1 cellular context compared by ENCODE assay signal in the genomic region with DNA sequence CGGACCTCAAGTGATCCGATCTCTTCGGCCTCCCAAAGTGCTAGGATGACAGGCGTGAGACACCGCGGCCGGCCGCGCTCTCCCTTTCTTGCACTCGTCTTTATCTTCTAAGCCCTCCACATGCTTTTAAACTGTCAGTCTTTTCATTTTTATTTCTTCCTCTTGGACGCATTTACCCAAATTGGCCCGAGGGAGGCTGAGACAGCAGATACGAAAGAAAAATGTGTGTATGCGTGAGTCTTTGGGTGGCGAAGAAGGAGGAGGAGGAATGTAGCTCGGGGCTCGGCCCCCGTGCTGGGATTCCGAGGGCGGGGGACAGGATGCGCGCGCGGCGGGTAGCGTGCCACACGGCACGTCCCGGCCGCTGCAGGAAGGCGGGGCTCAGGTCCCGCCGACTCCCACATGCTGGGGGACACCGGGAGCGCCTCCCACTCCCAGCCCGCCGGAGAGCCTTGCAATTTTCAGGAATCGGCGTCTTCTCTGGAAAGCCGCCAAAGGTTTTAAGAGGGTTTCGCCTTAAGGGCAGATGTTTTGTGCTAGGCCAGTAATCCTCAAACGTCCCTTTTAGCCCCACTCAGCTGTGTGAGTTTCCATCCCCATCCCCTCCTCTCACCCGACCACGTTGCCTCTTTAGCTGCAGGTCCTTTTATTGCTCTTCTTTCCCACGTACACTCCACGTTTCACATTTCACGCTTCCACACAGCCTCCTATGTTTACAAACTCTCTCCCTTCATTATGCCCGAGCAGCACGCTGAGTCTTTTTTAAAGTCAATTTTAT.
TF ChIP-seq lines count a peak whose summit lies in the region.

No MANE protein-coding gene starts in this region.

TF ChIP-seq in K562, 482 proteins besides CTCF, POLR2A, EP300 and RAD21 (continued from another document and continues in another):
- no peak for TF ChIP-seq RBM14 (IDR thresholded peaks at IDR 0.05; ENCODE audit: borderline replicate concordance, insufficient read depth, low read depth, low read length)
- no peak for TF ChIP-seq CHD1 (IDR thresholded peaks at IDR 0.05; ENCODE audit: low read length)
- TF ChIP-seq ZNF354B (CRISPR knock-in tag; IDR thresholded peaks at IDR 0.05), result no peak
- TF ChIP-seq, protein P1, sequence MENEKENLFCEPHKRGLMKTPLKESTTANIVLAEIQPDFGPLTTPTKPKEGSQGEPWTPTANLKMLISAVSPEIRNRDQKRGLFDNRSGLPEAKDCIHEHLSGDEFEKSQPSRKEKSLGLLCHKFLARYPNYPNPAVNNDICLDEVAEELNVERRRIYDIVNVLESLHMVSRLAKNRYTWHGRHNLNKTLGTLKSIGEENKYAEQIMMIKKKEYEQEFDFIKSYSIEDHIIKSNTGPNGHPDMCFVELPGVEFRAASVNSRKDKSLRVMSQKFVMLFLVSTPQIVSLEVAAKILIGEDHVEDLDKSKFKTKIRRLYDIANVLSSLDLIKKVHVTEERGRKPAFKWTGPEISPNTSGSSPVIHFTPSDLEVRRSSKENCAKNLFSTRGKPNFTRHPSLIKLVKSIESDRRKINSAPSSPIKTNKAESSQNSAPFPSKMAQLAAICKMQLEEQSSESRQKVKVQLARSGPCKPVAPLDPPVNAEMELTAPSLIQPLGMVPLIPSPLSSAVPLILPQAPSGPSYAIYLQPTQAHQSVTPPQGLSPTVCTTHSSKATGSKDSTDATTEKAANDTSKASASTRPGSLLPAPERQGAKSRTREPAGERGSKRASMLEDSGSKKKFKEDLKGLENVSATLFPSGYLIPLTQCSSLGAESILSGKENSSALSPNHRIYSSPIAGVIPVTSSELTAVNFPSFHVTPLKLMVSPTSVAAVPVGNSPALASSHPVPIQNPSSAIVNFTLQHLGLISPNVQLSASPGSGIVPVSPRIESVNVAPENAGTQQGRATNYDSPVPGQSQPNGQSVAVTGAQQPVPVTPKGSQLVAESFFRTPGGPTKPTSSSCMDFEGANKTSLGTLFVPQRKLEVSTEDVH (IDR thresholded peaks at IDR 0.05; ENCODE audit: low read depth, partially characterized antibody), result no peak
- no peak for TF ChIP-seq CBFB (CRISPR knock-in tag; IDR thresholded peaks at IDR 0.05)
- no peak for TF ChIP-seq HOMEZ (CRISPR knock-in tag; IDR thresholded peaks at IDR 0.05)
- TF ChIP-seq ZBTB11 (CRISPR knock-in tag; IDR thresholded peaks at IDR 0.05), result peak in 1 of 3 experiments; percentile 43; a peak in 1 of 6 replicates
- no peak for TF ChIP-seq ZBTB8A (IDR thresholded peaks at IDR 0.05; ENCODE audit: partially characterized antibody)
- TF ChIP-seq PATZ1 (CRISPR knock-in tag; IDR thresholded peaks at IDR 0.05; ENCODE audit: borderline replicate concordance), result no peak
- no peak for TF ChIP-seq PPARD (CRISPR knock-in tag; IDR thresholded peaks at IDR 0.05)
- TF ChIP-seq, protein P2, sequence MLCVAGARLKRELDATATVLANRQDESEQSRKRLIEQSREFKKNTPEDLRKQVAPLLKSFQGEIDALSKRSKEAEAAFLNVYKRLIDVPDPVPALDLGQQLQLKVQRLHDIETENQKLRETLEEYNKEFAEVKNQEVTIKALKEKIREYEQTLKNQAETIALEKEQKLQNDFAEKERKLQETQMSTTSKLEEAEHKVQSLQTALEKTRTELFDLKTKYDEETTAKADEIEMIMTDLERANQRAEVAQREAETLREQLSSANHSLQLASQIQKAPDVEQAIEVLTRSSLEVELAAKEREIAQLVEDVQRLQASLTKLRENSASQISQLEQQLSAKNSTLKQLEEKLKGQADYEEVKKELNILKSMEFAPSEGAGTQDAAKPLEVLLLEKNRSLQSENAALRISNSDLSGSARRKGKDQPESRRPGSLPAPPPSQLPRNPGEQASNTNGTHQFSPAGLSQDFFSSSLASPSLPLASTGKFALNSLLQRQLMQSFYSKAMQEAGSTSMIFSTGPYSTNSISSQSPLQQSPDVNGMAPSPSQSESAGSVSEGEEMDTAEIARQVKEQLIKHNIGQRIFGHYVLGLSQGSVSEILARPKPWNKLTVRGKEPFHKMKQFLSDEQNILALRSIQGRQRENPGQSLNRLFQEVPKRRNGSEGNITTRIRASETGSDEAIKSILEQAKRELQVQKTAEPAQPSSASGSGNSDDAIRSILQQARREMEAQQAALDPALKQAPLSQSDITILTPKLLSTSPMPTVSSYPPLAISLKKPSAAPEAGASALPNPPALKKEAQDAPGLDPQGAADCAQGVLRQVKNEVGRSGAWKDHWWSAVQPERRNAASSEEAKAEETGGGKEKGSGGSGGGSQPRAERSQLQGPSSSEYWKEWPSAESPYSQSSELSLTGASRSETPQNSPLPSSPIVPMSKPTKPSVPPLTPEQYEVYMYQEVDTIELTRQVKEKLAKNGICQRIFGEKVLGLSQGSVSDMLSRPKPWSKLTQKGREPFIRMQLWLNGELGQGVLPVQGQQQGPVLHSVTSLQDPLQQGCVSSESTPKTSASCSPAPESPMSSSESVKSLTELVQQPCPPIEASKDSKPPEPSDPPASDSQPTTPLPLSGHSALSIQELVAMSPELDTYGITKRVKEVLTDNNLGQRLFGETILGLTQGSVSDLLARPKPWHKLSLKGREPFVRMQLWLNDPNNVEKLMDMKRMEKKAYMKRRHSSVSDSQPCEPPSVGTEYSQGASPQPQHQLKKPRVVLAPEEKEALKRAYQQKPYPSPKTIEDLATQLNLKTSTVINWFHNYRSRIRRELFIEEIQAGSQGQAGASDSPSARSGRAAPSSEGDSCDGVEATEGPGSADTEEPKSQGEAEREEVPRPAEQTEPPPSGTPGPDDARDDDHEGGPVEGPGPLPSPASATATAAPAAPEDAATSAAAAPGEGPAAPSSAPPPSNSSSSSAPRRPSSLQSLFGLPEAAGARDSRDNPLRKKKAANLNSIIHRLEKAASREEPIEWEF (CRISPR knock-in tag; IDR thresholded peaks at IDR 0.05), result no peak
- no peak for TF ChIP-seq ATF1 (CRISPR knock-in tag; IDR thresholded peaks at IDR 0.05)
- TF ChIP-seq ATF1 (tag; IDR thresholded peaks at IDR 0.05), result peak; percentile 51; the same call in 1 of the 2 replicates
- no peak for TF ChIP-seq BRF1 (IDR thresholded peaks at IDR 0.05; ENCODE audit: borderline replicate concordance, extremely low read depth, insufficient read length)
- no peak for TF ChIP-seq SETDB1 (IDR thresholded peaks at IDR 0.05; ENCODE audit: low read length)
- TF ChIP-seq, protein P3, sequence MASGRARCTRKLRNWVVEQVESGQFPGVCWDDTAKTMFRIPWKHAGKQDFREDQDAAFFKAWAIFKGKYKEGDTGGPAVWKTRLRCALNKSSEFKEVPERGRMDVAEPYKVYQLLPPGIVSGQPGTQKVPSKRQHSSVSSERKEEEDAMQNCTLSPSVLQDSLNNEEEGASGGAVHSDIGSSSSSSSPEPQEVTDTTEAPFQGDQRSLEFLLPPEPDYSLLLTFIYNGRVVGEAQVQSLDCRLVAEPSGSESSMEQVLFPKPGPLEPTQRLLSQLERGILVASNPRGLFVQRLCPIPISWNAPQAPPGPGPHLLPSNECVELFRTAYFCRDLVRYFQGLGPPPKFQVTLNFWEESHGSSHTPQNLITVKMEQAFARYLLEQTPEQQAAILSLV (tag; IDR thresholded peaks at IDR 0.05), result no peak
- TF ChIP-seq ZNF695 (CRISPR knock-in tag; IDR thresholded peaks at IDR 0.05), result no peak
- peak; percentile 52; the same call in 1 of the 2 replicates for TF ChIP-seq RB1 (IDR thresholded peaks at IDR 0.05; ENCODE audit: low read depth)
- TF ChIP-seq SAP30 (IDR thresholded peaks at IDR 0.05; ENCODE audit: borderline replicate concordance, insufficient read depth, low read depth, low read length, poor library complexity, severe bottlenecking), result no peak
- TF ChIP-seq MCM3 (IDR thresholded peaks at IDR 0.05), result no peak
- TF ChIP-seq ZNF3 (CRISPR knock-in tag; IDR thresholded peaks at IDR 0.05), result no peak
- no peak for TF ChIP-seq KAT7 (CRISPR knock-in tag; IDR thresholded peaks at IDR 0.05; ENCODE audit: borderline replicate concordance)
- TF ChIP-seq MYC (IDR thresholded peaks at IDR 0.05; ENCODE audit: low read depth, low read length), result peak; percentile 73
- TF ChIP-seq MYC (CRISPR knock-in tag; IDR thresholded peaks at IDR 0.05; ENCODE audit: borderline replicate concordance, low read depth), result no peak
- TF ChIP-seq SAFB2 (IDR thresholded peaks at IDR 0.05; ENCODE audit: borderline replicate concordance, low read depth, low read length, severe bottlenecking), result no peak
- TF ChIP-seq SMARCB1 (IDR thresholded peaks at IDR 0.05; ENCODE audit: insufficient read length, low read depth), result no peak
- TF ChIP-seq ADNP (tag; IDR thresholded peaks at IDR 0.05), result peak; percentile 56
- TF ChIP-seq, protein P4, sequence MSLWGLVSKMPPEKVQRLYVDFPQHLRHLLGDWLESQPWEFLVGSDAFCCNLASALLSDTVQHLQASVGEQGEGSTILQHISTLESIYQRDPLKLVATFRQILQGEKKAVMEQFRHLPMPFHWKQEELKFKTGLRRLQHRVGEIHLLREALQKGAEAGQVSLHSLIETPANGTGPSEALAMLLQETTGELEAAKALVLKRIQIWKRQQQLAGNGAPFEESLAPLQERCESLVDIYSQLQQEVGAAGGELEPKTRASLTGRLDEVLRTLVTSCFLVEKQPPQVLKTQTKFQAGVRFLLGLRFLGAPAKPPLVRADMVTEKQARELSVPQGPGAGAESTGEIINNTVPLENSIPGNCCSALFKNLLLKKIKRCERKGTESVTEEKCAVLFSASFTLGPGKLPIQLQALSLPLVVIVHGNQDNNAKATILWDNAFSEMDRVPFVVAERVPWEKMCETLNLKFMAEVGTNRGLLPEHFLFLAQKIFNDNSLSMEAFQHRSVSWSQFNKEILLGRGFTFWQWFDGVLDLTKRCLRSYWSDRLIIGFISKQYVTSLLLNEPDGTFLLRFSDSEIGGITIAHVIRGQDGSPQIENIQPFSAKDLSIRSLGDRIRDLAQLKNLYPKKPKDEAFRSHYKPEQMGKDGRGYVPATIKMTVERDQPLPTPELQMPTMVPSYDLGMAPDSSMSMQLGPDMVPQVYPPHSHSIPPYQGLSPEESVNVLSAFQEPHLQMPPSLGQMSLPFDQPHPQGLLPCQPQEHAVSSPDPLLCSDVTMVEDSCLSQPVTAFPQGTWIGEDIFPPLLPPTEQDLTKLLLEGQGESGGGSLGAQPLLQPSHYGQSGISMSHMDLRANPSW (CRISPR knock-in tag; IDR thresholded peaks at IDR 0.05), result no peak
- no peak for TF ChIP-seq SRSF7 (optimal IDR thresholded peaks at IDR 0.05; ENCODE audit: low read depth, low read length)
- no peak for TF ChIP-seq ZNF431 (CRISPR knock-in tag; IDR thresholded peaks at IDR 0.05)
- TF ChIP-seq ZFX (CRISPR knock-in tag; IDR thresholded peaks at IDR 0.05), result peak; percentile 33; the same call in 1 of the 2 replicates
- no peak for TF ChIP-seq RFX1 (IDR thresholded peaks at IDR 0.05)
- no peak for TF ChIP-seq FOXP1 (CRISPR knock-in tag; IDR thresholded peaks at IDR 0.05)
- TF ChIP-seq MAFG (tag; conservative IDR thresholded peaks at IDR 0.05), result no peak
- no peak for TF ChIP-seq ILF3 (IDR thresholded peaks at IDR 0.05; ENCODE audit: borderline replicate concordance)
- no peak for TF ChIP-seq CHD4 (IDR thresholded peaks at IDR 0.05; ENCODE audit: insufficient read depth, insufficient replicate concordance, low read depth, low read length, poor library complexity, severe bottlenecking)
- no peak for TF ChIP-seq HDAC8 (tag; IDR thresholded peaks at IDR 0.05)
- no peak for TF ChIP-seq STAT5A (IDR thresholded peaks at IDR 0.05; ENCODE audit: borderline replicate concordance, low read length)
- TF ChIP-seq, protein P5, sequence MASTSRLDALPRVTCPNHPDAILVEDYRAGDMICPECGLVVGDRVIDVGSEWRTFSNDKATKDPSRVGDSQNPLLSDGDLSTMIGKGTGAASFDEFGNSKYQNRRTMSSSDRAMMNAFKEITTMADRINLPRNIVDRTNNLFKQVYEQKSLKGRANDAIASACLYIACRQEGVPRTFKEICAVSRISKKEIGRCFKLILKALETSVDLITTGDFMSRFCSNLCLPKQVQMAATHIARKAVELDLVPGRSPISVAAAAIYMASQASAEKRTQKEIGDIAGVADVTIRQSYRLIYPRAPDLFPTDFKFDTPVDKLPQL (IDR thresholded peaks at IDR 0.05; ENCODE audit: extremely low read depth, insufficient read length), result no peak
